16 cellular contexts compared by ENCODE assay signal in genomic region chr22:21917206-21917958, GRCh38. TPM values are rescaled to one million over a fixed set of nuclear protein-coding genes. Genes with fewer than 3 reads are reported as not detected.
DNase-seq lines count a peak whose midpoint lies in the region; ATAC-seq and TF ChIP-seq lines count a peak whose summit lies in the region.
"Had no signal": no experiment of that assay in that cellular context is flagged by ENCODE, and none has a peak within 500 bp of the region (broad histone marks: within the 10 kb centered on the region; RNA-seq: fewer than 3 reads in every experiment).

No MANE protein-coding gene starts in this region.

- H3K4me3 Mint-ChIP-seq in CD14-positive monocyte, result no peak overlapping the region
- no peak overlapping the region for H3K4me3 Mint-ChIP-seq in progenitor cell of endocrine pancreas (ENCODE audit: low read depth)
- H3K4me3 Mint-ChIP-seq: stimulated activated naive CD8-positive, alpha-beta T cell treated with anti-CD3 and anti-CD28 coated beads, Interleukin-15, Interleukin-2, amounts not matched to agents 100 ng/mL and 50 ng/mL, for 24 hours; T-cell had no signal

- ATAC-seq in SK-N-SH treated with all-trans-retinoic acid at 6 μM for 48 hours, result peak; percentile 63
- no peak for ATAC-seq in HG03097 (IDR thresholded peaks at IDR 0.05; ENCODE audit: low FRiP score, unreplicated experiment)
- ATAC-seq: T-cell had no signal

- DNase-seq in ELF-1 (ENCODE audit: low read depth, low spot score) (peak; percentile 66), fibroblast of the aortic adventitia (ENCODE audit: low read depth) (peak; percentile 28), myocyte (ENCODE audit: low read depth) (peak; percentile 50), CD14-positive monocyte (ENCODE audit: low spot score) (no peak), progenitor cell of endocrine pancreas (ENCODE audit: low spot score, unreplicated experiment) (no peak), amniotic stem cell (lab: John Stamatoyannopoulos, UW) (no peak)
- DNase-seq: activated CD4-positive, alpha-beta T cell treated with anti-CD3 and anti-CD28 coated beads, Interleukin-2, amount 50 U/mL, for 1 hour; activated effector memory CD4-positive, alpha-beta T cell treated with anti-CD3 and anti-CD28 coated beads, Interleukin-2, amount 50 U/mL, for 16 hours; AML-193; mammary epithelial cell; NCI-H2081; T-cell had no signal

- H3K9me3 Mint-ChIP-seq in CD14-positive monocyte (no peaks in the 10 kb centered on the region), progenitor cell of endocrine pancreas (ENCODE audit: low read depth) (no peaks in the 10 kb centered on the region)
- H3K9me3 Mint-ChIP-seq: stimulated activated naive CD8-positive, alpha-beta T cell treated with anti-CD3 and anti-CD28 coated beads, Interleukin-15, Interleukin-2, amounts not matched to agents 100 ng/mL and 50 ng/mL, for 24 hours; T-cell had no signal

- H3K27ac Mint-ChIP-seq in CD14-positive monocyte, result peak overlapping the region in 3 of 7 donors; percentile 28 to 80 (median 50)
- no peak overlapping the region for H3K27ac Mint-ChIP-seq in progenitor cell of endocrine pancreas
- H3K27ac Mint-ChIP-seq: stimulated activated naive CD8-positive, alpha-beta T cell treated with anti-CD3 and anti-CD28 coated beads, Interleukin-15, Interleukin-2, amounts not matched to agents 100 ng/mL and 50 ng/mL, for 24 hours; T-cell had no signal

- no peaks in the 10 kb centered on the region for H3K27me3 Mint-ChIP-seq in CD14-positive monocyte (ENCODE audit: low read depth in 3 of 3)
- peaks cover 2% of the 10 kb centered on the region for H3K27me3 Mint-ChIP-seq in progenitor cell of endocrine pancreas
- H3K27me3 Mint-ChIP-seq: stimulated activated naive CD8-positive, alpha-beta T cell treated with anti-CD3 and anti-CD28 coated beads, Interleukin-15, Interleukin-2, amounts not matched to agents 100 ng/mL and 50 ng/mL, for 24 hours; T-cell had no signal

- H3K4me1 Mint-ChIP-seq in CD14-positive monocyte (no peaks in the 10 kb centered on the region), progenitor cell of endocrine pancreas (ENCODE audit: low read depth) (peaks cover 4% of the 10 kb centered on the region)
- H3K4me1 Mint-ChIP-seq: T-cell had no signal

- intact Hi-C loops in CD14-positive monocyte (cut with micrococcal nuclease), result no loop called here

- no peak overlapping the region for H3K4me3 ChIP-seq in fibroblast of the aortic adventitia (ENCODE audit: low read depth, low read length)
- H3K4me3 ChIP-seq: prostate gland had no signal

- TF ChIP-seq CTCF in fibroblast of the aortic adventitia (IDR thresholded peaks at IDR 0.05; ENCODE audit: insufficient read depth, low read length) (no peak), CD14-positive monocyte (IDR thresholded peaks at IDR 0.05) (no peak), progenitor cell of endocrine pancreas (IDR thresholded peaks at IDR 0.05; ENCODE audit: unreplicated experiment) (no peak)

- H3K36me3 Mint-ChIP-seq in CD14-positive monocyte (peaks cover 22 to 36% of the 10 kb centered on the region in 2 donors), progenitor cell of endocrine pancreas (ENCODE audit: insufficient read depth) (no peaks in the 10 kb centered on the region)

TF ChIP-seq in SK-N-SH treated with all-trans-retinoic acid at 6 μM for 48 hours, 23 proteins besides CTCF, POLR2A, EP300 and RAD21:
- no peak for TF ChIP-seq OSR1 (CRISPR knock-in tag; IDR thresholded peaks at IDR 0.05)
- no peak for TF ChIP-seq BACH2 (CRISPR knock-in tag; IDR thresholded peaks at IDR 0.05; ENCODE audit: borderline replicate concordance)

RNA-seq across cellular contexts. Expression of gene PPM1F, which starts 35.3 kb away (rescaled TPM):
- total RNA-seq in fibroblast of the aortic adventitia (ENCODE audit: low replicate concordance) (27.1 and 30.6 TPM in 2 replicates), myocyte (98.1 and 173 TPM in 2 replicates), progenitor cell of endocrine pancreas (22.7 and 25.2 TPM in 2 replicates)
- polyA plus RNA-seq in myocyte (2012), result 47.5 TPM
- 10 to 100 TPM; 28.8 to 37.2 TPM for polyA plus RNA-seq in CD14-positive monocyte

RNA-seq across cellular contexts. Expression of gene MAPK1, which starts 49.9 kb away (rescaled TPM):
- total RNA-seq in fibroblast of the aortic adventitia (ENCODE audit: low replicate concordance), result 23.1 and 74.2 TPM in 2 replicates
- 110 and 113 TPM in 2 replicates for total RNA-seq in myocyte
- 94.9 TPM for polyA plus RNA-seq in myocyte (2012)
- 100 to 1,000 TPM; 118 to 148 TPM for polyA plus RNA-seq in CD14-positive monocyte
- total RNA-seq in progenitor cell of endocrine pancreas, result 116 and 126 TPM in 2 replicates

Comparison
In these comparisons a context has a peak if more than half of its experiments do, and no peak if none do; other contexts are left out.
1. DNase-seq: peak in ELF-1 (single experiment), fibroblast of the aortic adventitia (single experiment) and myocyte (single experiment); none in CD14-positive monocyte (single experiment), progenitor cell of endocrine pancreas (single experiment) and amniotic stem cell (single experiment).